In the genomic region with DNA sequence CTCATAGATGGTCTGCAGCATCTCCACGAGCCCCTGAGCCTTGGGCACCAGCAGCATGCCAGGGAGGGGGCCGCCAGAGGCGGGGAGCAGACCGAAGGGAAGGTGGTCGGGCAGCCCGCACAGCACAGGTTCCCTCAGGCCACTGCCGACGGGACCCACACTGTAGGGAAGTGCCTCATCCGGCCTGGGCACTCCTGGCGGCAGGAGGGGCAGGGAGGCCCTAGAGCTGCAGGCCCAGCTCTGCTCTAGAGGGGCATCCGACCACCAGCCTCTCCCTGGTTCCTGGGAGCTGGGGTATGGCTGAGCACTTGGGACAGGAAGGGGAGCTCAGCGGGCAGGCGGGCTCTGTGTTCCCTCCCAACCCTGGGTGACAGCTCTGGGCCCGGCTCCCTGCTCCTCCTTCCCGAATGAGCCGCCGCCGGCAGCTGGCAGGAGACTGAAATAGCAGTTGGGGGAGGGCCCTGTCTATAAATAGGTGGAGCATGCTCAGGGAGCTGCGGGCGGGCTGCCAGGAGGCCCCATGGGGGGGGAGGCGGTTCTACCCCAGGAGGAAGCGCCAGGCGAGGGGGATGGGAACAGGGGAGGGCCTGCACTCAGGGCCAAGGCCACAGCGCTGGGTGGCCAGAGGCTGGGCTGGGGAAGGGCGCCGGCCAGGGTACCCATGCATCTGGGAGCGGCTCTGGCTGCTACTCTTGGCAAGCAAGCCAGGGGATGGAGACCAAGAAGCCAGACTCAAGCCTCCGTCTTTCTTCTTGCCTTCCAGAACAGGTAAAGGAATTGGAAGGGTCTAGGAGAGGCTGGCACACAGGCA, we compare ENCODE assay signal across 1 cellular context.
TF ChIP-seq lines count a peak whose summit lies in the region.

No MANE protein-coding gene starts in this region.

TF ChIP-seq in HepG2, 621 proteins besides CTCF, POLR2A, EP300 and RAD21 (continued from another document and continues in another):
- TF ChIP-seq NONO (IDR thresholded peaks at IDR 0.05) = no peak
- peak; percentile 99 for TF ChIP-seq NONO (CRISPR knock-in tag; conservative IDR thresholded peaks at IDR 0.05)
- TF ChIP-seq, protein P1, sequence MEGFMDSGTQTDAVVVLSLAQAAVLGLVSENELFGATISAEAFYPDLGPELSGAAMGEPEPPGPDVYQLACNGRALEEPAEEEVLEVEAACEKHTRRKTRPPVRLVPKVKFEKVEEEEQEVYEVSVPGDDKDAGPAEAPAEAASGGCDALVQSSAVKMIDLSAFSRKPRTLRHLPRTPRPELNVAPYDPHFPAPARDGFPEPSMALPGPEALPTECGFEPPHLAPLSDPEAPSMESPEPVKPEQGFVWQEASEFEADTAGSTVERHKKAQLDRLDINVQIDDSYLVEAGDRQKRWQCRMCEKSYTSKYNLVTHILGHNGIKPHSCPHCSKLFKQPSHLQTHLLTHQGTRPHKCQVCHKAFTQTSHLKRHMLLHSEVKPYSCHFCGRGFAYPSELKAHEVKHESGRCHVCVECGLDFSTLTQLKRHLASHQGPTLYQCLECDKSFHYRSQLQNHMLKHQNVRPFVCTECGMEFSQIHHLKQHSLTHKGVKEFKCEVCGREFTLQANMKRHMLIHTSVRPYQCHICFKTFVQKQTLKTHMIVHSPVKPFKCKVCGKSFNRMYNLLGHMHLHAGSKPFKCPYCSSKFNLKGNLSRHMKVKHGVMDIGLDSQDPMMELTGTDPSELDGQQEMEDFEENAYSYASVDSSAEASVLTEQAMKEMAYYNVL (CRISPR knock-in tag; IDR thresholded peaks at IDR 0.05; ENCODE audit: borderline replicate concordance) = peak; percentile 95
- TF ChIP-seq, protein P2, sequence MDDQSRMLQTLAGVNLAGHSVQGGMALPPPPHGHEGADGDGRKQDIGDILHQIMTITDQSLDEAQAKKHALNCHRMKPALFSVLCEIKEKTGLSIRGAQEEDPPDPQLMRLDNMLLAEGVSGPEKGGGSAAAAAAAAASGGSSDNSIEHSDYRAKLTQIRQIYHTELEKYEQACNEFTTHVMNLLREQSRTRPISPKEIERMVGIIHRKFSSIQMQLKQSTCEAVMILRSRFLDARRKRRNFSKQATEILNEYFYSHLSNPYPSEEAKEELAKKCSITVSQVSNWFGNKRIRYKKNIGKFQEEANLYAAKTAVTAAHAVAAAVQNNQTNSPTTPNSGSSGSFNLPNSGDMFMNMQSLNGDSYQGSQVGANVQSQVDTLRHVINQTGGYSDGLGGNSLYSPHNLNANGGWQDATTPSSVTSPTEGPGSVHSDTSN (CRISPR knock-in tag; IDR thresholded peaks at IDR 0.05; ENCODE audit: borderline replicate concordance) = no peak
- TF ChIP-seq, protein P3, sequence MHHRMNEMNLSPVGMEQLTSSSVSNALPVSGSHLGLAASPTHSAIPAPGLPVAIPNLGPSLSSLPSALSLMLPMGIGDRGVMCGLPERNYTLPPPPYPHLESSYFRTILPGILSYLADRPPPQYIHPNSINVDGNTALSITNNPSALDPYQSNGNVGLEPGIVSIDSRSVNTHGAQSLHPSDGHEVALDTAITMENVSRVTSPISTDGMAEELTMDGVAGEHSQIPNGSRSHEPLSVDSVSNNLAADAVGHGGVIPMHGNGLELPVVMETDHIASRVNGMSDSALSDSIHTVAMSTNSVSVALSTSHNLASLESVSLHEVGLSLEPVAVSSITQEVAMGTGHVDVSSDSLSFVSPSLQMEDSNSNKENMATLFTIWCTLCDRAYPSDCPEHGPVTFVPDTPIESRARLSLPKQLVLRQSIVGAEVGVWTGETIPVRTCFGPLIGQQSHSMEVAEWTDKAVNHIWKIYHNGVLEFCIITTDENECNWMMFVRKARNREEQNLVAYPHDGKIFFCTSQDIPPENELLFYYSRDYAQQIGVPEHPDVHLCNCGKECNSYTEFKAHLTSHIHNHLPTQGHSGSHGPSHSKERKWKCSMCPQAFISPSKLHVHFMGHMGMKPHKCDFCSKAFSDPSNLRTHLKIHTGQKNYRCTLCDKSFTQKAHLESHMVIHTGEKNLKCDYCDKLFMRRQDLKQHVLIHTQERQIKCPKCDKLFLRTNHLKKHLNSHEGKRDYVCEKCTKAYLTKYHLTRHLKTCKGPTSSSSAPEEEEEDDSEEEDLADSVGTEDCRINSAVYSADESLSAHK (CRISPR knock-in tag; IDR thresholded peaks at IDR 0.05; ENCODE audit: borderline replicate concordance) = 0 out of 2 replicates have a peak, but pooled peaks have one; percentile 28
- no peak for TF ChIP-seq JARID2 (CRISPR knock-in tag; IDR thresholded peaks at IDR 0.05; ENCODE audit: insufficient replicate concordance)
- peak; percentile 84; the same call in 1 of the 2 replicates for TF ChIP-seq TSC22D2 (CRISPR knock-in tag; IDR thresholded peaks at IDR 0.05; ENCODE audit: borderline replicate concordance)
- no peak for TF ChIP-seq ZNF7 (CRISPR knock-in tag; IDR thresholded peaks at IDR 0.05)
- peak; percentile 99 for TF ChIP-seq ZNF292 (CRISPR knock-in tag; IDR thresholded peaks at IDR 0.05; ENCODE audit: borderline replicate concordance, low read depth)
- TF ChIP-seq NR3C1 (CRISPR knock-in tag; IDR thresholded peaks at IDR 0.05) = no peak
- peak; percentile 98 for TF ChIP-seq DPF2 (CRISPR knock-in tag; IDR thresholded peaks at IDR 0.05; ENCODE audit: borderline replicate concordance, low read depth)
- TF ChIP-seq, protein P4, sequence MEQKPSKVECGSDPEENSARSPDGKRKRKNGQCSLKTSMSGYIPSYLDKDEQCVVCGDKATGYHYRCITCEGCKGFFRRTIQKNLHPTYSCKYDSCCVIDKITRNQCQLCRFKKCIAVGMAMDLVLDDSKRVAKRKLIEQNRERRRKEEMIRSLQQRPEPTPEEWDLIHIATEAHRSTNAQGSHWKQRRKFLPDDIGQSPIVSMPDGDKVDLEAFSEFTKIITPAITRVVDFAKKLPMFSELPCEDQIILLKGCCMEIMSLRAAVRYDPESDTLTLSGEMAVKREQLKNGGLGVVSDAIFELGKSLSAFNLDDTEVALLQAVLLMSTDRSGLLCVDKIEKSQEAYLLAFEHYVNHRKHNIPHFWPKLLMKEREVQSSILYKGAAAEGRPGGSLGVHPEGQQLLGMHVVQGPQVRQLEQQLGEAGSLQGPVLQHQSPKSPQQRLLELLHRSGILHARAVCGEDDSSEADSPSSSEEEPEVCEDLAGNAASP (CRISPR knock-in tag; IDR thresholded peaks at IDR 0.05; ENCODE audit: borderline replicate concordance) = peak; percentile 82; the same call in 1 of the 2 replicates
- no peak for TF ChIP-seq ISX (CRISPR knock-in tag; conservative IDR thresholded peaks at IDR 0.05)
- peak; percentile 86; the same call in 1 of the 2 replicates for TF ChIP-seq KDM2A (CRISPR knock-in tag; IDR thresholded peaks at IDR 0.05; ENCODE audit: borderline replicate concordance, low read depth)
- no peak for TF ChIP-seq ZNF672 (CRISPR knock-in tag; IDR thresholded peaks at IDR 0.05)
- TF ChIP-seq CREB1 (IDR thresholded peaks at IDR 0.05) = no peak
- TF ChIP-seq CREB1 (CRISPR knock-in tag; IDR thresholded peaks at IDR 0.05) = no peak
- peak; percentile 91 for TF ChIP-seq ARNT2 (CRISPR knock-in tag; IDR thresholded peaks at IDR 0.05; ENCODE audit: low read depth)
- TF ChIP-seq NR2C2 (CRISPR knock-in tag; IDR thresholded peaks at IDR 0.05; ENCODE audit: borderline replicate concordance) = peak; percentile 87
- TF ChIP-seq, protein P5, sequence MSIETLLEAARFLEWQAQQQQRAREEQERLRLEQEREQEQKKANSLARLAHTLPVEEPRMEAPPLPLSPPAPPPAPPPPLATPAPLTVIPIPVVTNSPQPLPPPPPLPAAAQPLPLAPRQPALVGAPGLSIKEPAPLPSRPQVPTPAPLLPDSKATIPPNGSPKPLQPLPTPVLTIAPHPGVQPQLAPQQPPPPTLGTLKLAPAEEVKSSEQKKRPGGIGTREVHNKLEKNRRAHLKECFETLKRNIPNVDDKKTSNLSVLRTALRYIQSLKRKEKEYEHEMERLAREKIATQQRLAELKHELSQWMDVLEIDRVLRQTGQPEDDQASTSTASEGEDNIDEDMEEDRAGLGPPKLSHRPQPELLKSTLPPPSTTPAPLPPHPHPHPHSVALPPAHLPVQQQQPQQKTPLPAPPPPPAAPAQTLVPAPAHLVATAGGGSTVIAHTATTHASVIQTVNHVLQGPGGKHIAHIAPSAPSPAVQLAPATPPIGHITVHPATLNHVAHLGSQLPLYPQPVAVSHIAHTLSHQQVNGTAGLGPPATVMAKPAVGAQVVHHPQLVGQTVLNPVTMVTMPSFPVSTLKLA (IDR thresholded peaks at IDR 0.05) = peak; percentile 72
- TF ChIP-seq ZNF260 (CRISPR knock-in tag; IDR thresholded peaks at IDR 0.05; ENCODE audit: borderline replicate concordance, low read depth) = no peak
- TF ChIP-seq, protein P6, sequence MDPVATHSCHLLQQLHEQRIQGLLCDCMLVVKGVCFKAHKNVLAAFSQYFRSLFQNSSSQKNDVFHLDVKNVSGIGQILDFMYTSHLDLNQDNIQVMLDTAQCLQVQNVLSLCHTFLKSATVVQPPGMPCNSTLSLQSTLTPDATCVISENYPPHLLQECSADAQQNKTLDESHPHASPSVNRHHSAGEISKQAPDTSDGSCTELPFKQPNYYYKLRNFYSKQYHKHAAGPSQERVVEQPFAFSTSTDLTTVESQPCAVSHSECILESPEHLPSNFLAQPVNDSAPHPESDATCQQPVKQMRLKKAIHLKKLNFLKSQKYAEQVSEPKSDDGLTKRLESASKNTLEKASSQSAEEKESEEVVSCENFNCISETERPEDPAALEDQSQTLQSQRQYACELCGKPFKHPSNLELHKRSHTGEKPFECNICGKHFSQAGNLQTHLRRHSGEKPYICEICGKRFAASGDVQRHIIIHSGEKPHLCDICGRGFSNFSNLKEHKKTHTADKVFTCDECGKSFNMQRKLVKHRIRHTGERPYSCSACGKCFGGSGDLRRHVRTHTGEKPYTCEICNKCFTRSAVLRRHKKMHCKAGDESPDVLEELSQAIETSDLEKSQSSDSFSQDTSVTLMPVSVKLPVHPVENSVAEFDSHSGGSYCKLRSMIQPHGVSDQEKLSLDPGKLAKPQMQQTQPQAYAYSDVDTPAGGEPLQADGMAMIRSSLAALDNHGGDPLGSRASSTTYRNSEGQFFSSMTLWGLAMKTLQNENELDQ (CRISPR knock-in tag; IDR thresholded peaks at IDR 0.05; ENCODE audit: borderline replicate concordance) = no peak
- TF ChIP-seq, protein P7, sequence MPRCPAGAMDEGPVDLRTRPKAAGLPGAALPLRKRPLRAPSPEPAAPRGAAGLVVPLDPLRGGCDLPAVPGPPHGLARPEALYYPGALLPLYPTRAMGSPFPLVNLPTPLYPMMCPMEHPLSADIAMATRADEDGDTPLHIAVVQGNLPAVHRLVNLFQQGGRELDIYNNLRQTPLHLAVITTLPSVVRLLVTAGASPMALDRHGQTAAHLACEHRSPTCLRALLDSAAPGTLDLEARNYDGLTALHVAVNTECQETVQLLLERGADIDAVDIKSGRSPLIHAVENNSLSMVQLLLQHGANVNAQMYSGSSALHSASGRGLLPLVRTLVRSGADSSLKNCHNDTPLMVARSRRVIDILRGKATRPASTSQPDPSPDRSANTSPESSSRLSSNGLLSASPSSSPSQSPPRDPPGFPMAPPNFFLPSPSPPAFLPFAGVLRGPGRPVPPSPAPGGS (CRISPR knock-in tag; IDR thresholded peaks at IDR 0.05) = peak; percentile 95
- 0 out of 2 replicates have a peak, but pooled peaks have one; percentile 74 for TF ChIP-seq ZNF253 (CRISPR knock-in tag; IDR thresholded peaks at IDR 0.05; ENCODE audit: borderline replicate concordance)
- peak; percentile 96 for TF ChIP-seq ZNF558 (CRISPR knock-in tag; IDR thresholded peaks at IDR 0.05; ENCODE audit: borderline replicate concordance)
- TF ChIP-seq, protein P8, sequence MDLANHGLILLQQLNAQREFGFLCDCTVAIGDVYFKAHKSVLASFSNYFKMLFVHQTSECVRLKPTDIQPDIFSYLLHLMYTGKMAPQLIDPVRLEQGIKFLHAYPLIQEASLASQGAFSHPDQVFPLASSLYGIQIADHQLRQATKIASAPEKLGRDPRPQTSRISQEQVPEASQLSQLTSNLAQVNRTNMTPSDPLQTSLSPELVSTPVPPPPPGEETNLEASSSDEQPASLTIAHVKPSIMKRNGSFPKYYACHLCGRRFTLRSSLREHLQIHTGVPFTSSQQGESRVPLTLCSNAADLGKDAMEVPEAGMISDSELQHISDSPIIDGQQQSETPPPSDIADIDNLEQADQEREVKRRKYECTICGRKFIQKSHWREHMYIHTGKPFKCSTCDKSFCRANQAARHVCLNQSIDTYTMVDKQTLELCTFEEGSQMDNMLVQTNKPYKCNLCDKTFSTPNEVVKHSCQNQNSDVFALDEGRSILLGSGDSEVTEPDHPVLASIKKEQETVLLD (CRISPR knock-in tag; IDR thresholded peaks at IDR 0.05; ENCODE audit: low read depth) = no peak
- TF ChIP-seq DR1 (CRISPR knock-in tag; IDR thresholded peaks at IDR 0.05) = peak; percentile 99
- TF ChIP-seq, protein P9, sequence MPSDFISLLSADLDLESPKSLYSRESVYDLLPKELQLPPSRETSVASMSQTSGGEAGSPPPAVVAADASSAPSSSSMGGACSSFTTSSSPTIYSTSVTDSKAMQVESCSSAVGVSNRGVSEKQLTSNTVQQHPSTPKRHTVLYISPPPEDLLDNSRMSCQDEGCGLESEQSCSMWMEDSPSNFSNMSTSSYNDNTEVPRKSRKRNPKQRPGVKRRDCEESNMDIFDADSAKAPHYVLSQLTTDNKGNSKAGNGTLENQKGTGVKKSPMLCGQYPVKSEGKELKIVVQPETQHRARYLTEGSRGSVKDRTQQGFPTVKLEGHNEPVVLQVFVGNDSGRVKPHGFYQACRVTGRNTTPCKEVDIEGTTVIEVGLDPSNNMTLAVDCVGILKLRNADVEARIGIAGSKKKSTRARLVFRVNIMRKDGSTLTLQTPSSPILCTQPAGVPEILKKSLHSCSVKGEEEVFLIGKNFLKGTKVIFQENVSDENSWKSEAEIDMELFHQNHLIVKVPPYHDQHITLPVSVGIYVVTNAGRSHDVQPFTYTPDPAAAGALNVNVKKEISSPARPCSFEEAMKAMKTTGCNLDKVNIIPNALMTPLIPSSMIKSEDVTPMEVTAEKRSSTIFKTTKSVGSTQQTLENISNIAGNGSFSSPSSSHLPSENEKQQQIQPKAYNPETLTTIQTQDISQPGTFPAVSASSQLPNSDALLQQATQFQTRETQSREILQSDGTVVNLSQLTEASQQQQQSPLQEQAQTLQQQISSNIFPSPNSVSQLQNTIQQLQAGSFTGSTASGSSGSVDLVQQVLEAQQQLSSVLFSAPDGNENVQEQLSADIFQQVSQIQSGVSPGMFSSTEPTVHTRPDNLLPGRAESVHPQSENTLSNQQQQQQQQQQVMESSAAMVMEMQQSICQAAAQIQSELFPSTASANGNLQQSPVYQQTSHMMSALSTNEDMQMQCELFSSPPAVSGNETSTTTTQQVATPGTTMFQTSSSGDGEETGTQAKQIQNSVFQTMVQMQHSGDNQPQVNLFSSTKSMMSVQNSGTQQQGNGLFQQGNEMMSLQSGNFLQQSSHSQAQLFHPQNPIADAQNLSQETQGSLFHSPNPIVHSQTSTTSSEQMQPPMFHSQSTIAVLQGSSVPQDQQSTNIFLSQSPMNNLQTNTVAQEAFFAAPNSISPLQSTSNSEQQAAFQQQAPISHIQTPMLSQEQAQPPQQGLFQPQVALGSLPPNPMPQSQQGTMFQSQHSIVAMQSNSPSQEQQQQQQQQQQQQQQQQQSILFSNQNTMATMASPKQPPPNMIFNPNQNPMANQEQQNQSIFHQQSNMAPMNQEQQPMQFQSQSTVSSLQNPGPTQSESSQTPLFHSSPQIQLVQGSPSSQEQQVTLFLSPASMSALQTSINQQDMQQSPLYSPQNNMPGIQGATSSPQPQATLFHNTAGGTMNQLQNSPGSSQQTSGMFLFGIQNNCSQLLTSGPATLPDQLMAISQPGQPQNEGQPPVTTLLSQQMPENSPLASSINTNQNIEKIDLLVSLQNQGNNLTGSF (CRISPR knock-in tag; IDR thresholded peaks at IDR 0.05) = no peak; the same call in 1 of the 2 replicates
- TF ChIP-seq PHF20 (CRISPR knock-in tag; IDR thresholded peaks at IDR 0.05) = peak; percentile 74
